12 cellular contexts compared by ENCODE assay signal in the genomic region with DNA sequence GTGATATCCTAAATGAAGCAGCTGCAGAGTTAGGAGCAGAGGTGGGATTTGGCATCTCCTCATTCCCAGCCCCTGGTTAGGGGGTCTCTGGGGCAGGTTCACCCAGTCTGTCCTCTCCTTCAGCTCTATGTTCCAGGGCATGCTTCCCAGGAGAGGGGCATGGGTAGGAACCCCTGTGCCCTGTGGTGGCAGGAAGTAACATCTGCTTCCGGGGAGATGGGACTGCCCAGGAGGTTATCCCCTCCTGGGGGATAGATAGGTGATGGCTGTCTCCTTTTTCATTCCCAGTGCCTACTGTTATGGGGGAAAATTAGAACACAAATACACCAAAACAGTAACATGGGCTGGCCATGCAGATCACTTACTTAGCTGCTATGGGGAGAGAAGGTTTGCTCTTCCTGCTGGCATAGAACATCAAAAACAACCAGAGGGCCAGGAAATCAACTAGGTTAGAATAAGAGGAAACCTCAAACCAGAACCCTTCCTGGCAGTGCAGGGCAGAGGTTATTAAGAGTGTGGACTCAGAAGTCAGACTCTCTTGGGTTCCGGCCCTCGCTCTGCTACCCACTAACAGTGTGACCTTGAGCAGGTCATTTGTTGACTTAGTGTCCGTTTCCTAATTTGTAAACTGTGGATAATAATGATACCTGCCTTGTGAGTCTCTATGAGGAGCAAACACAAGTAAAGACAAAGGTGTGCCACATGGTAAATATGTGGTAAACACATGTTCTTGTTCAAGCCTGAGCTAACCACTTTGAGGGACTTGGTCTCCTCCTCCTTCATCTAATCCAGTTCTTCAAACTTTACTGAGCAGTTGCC.
DNase-seq lines count a peak whose midpoint lies in the region; ATAC-seq, FAIRE-seq and TF ChIP-seq lines count a peak whose summit lies in the region.
"Had no signal": no experiment of that assay in that cellular context is flagged by ENCODE, and none has a peak within 500 bp of the region (broad histone marks: within the 10 kb centered on the region; RNA-seq: fewer than 3 reads in every experiment).

No MANE protein-coding gene starts in this region.

- WGBS in K562 (ENCODE audit: insufficient coverage, low coverage, missing lambda C conversion rate) = 61% methylated on average over 4 of the region's 4 CpGs
- 12 to 26% (median 12%) methylated on average over 4 of the region's 4 CpGs for WGBS in spleen, 5 donors

- POLR2A ChIA-PET in activated CD4-positive, alpha-beta T cell treated with anti-CD3 and anti-CD28 coated beads, Interleukin-2, amount 10 ng/mL, durations not matched to agents 7 days and 5 days (lab: Charles Lee) = interaction anchor here (0.8 kb wide), 1 partner anchor 209 kb away, joined by 3 read pairs; no protein-coding TSS in a partner anchor
- POLR2A ChIA-PET in K562 (lab: Yijun Ruan, JAX) = interaction anchor here (0.6 to 1.1 kb wide), 3 partner anchors 9 to 59 kb away, joined by 3 read pairs; no protein-coding TSS in a partner anchor

- no peak for TF ChIP-seq RAD21 in K562 (CRISPR knock-in tag; conservative IDR thresholded peaks at IDR 0.05 in 1 of 2, IDR thresholded peaks at IDR 0.05 in 1 of 2)

- H3K36me3 ChIP-seq in K562 (ENCODE audit: control insufficient read depth, insufficient read depth, low read length) (no peaks in the 10 kb centered on the region), spleen (no peaks in the 10 kb centered on the region)

- no peaks in the 10 kb centered on the region for H3K9me1 ChIP-seq in K562 (ENCODE audit: control insufficient read depth, insufficient read depth, low read length)

- ATAC-seq in K562 = no peak
- ATAC-seq: Panc1 had no signal

- intact Hi-C loops in K562 (cut with micrococcal nuclease) (no loop called here), spleen (cut with DNase I; ENCODE audit: low total_unique reads) (no loop called here)

- H3K4me1 ChIP-seq in K562 (replicated peaks in 1 of 2; ENCODE audit: control insufficient read depth in 2 of 2, insufficient read depth in 2 of 2, low read length in 2 of 2) (no peaks in the 10 kb centered on the region; a peak in 1 of 5 replicates), spleen (peaks cover 9 to 42% (median 32%) of the 10 kb centered on the region in 6 donors)

- peaks cover 8% of the 10 kb centered on the region for H3K36me3 Mint-ChIP-seq in activated CD4-positive, alpha-beta T cell treated with anti-CD3 and anti-CD28 coated beads, Interleukin-2, amount 10 ng/mL, durations not matched to agents 7 days and 5 days (ENCODE audit: low read depth)

- no peak overlapping the region for H3K4me2 ChIP-seq in K562 (ENCODE audit: insufficient read depth, low read length)

- H2AFZ ChIP-seq in K562 (ENCODE audit: low read depth, low read length) = peak overlapping the region; percentile 11; the same call in 1 of the 2 replicates

- no peaks in the 10 kb centered on the region for H4K20me1 ChIP-seq in K562 (replicated peaks; ENCODE audit: control insufficient read depth, insufficient read depth, low read length)

- H3K27me3 Mint-ChIP-seq in activated CD4-positive, alpha-beta T cell treated with anti-CD3 and anti-CD28 coated beads, Interleukin-2, amount 10 ng/mL, durations not matched to agents 7 days and 5 days = no peaks in the 10 kb centered on the region

- peaks cover 6% of the 10 kb centered on the region for H3K9me3 Mint-ChIP-seq in activated CD4-positive, alpha-beta T cell treated with anti-CD3 and anti-CD28 coated beads, Interleukin-2, amount 10 ng/mL, durations not matched to agents 7 days and 5 days

- TF ChIP-seq POLR2A in K562 (conservative IDR thresholded peaks at IDR 0.05) (no peak), spleen (IDR thresholded peaks at IDR 0.05) (no peak)

- H3K9me3 ChIP-seq in K562 (replicated peaks; ENCODE audit: control insufficient read depth, insufficient read depth, low read depth, low read length) (no peaks in the 10 kb centered on the region), spleen (peaks cover 0 to 3% (median 0%) of the 10 kb centered on the region in 8 donors)

- no peaks in the 10 kb centered on the region for H3K79me2 ChIP-seq in K562 (ENCODE audit: control insufficient read depth, insufficient read depth, low read length)

- CTCF ChIA-PET in activated CD4-positive, alpha-beta T cell treated with anti-CD3 and anti-CD28 coated beads, Interleukin-2, amount 10 ng/mL, durations not matched to agents 7 days and 5 days (lab: Charles Lee) = interaction anchor here (0.9 to 2.1 kb wide), 8 partner anchors 10 to 200 kb away, joined by 3 to 6 read pairs (median 3); no protein-coding TSS in a partner anchor
- CTCF ChIA-PET in K562 (lab: Yijun Ruan, JAX; ENCODE audit: low intra/inter-chr PET ratio) = interaction anchor here (0.7 kb wide), 1 partner anchor 79 kb away, joined by 3 read pairs; no protein-coding TSS in a partner anchor

- TF ChIP-seq CTCF in K562 (IDR thresholded peaks at IDR 0.05 in 2 of 3, conservative IDR thresholded peaks at IDR 0.05 in 1 of 3; ENCODE audit: insufficient read depth in 2 of 3, low read depth in 1 of 3, low read length in 3 of 3) (no peak), spleen (IDR thresholded peaks at IDR 0.05 in 8 of 11, conservative IDR thresholded peaks at IDR 0.05 in 3 of 11) (peak in 1 of 11 experiments; percentile 4)

- no TSS peak for BruUV-seq in K562 (replicated peaks; lab: Mats Ljungman, UMichigan)

- DNase-seq in activated CD4-positive, alpha-beta T cell treated with anti-CD3 and anti-CD28 coated beads, Interleukin-2, amount 10 ng/mL, durations not matched to agents 7 days and 5 days = peak; percentile 68
- DNase-seq in activated CD4-positive, alpha-beta T cell treated with anti-CD3 and anti-CD28 coated beads for 1 hour = no peak
- DNase-seq in KG1 (lab: John Stamatoyannopoulos, UW) (peak; percentile 50), K562 (ENCODE audit: extremely low read depth in 1 of 4, low spot score in 3 of 4) (no peak), spleen (peak; percentile 76), pons (ENCODE audit: low spot score) (no peak), globus pallidus (ENCODE audit: low spot score) (no peak)
- no peak for DNase-seq in stimulated activated CD8-positive, alpha-beta memory T cell treated with anti-CD3 and anti-CD28 coated beads, Interleukin-4, amount 100 ng/mL, for 48 hours
- DNase-seq: ACHN, erythroblast, NCI-H187 had no signal

- H3K4me1 Mint-ChIP-seq in activated CD4-positive, alpha-beta T cell treated with anti-CD3 and anti-CD28 coated beads, Interleukin-2, amount 10 ng/mL, durations not matched to agents 7 days and 5 days = peaks cover 63% of the 10 kb centered on the region

- H3K4me3 Mint-ChIP-seq in activated CD4-positive, alpha-beta T cell treated with anti-CD3 and anti-CD28 coated beads, Interleukin-2, amount 10 ng/mL, durations not matched to agents 7 days and 5 days = peak overlapping the region; percentile 56

- peak overlapping the region; percentile 79 for H3K27ac Mint-ChIP-seq in activated CD4-positive, alpha-beta T cell treated with anti-CD3 and anti-CD28 coated beads, Interleukin-2, amount 10 ng/mL, durations not matched to agents 7 days and 5 days

- no peak for FAIRE-seq in K562 (lab: Jason Lieb, UNC)

- H3K27ac ChIP-seq in K562 (ENCODE audit: extremely low read depth, low read depth, low read length) = no peak overlapping the region
- H3K27ac ChIP-seq in spleen = peak overlapping the region; percentile 5 to 84 (median 51)

- TF ChIP-seq EP300 in K562 (IDR thresholded peaks at IDR 0.05; ENCODE audit: low read length) = no peak

- in situ Hi-C loops in K562 (cut with MboI) = no loop called here

- no peak overlapping the region for H3K4me3 ChIP-seq in K562
- peak overlapping the region in 1 of 8 donors; percentile 10 for H3K4me3 ChIP-seq in spleen

- H3K27me3 ChIP-seq in K562 (ENCODE audit: control insufficient read depth in 2 of 2, insufficient read depth in 2 of 2, low read length in 2 of 2) (no peaks in the 10 kb centered on the region), spleen (replicated peaks in 1 of 7) (no peaks in the 10 kb centered on the region)

- peak overlapping the region in 1 of 2 experiments; percentile 6; a peak in 1 of 4 replicates for H3K9ac ChIP-seq in K562 (ENCODE audit: insufficient read depth in 1 of 2, low read depth in 2 of 2, low read length in 2 of 2)

Comparison
In these comparisons a context has a peak if more than half of its experiments do, and no peak if none do; other contexts are left out.
1. DNase-seq: peak in activated CD4-positive, alpha-beta T cell treated with anti-CD3 and anti-CD28 coated beads, Interleukin-2, amount 10 ng/mL, durations not matched to agents 7 days and 5 days (single experiment), KG1 (single experiment) and spleen (single experiment); none in activated CD4-positive, alpha-beta T cell treated with anti-CD3 and anti-CD28 coated beads for 1 hour (single experiment), K562 (0 of 4), stimulated activated CD8-positive, alpha-beta memory T cell treated with anti-CD3 and anti-CD28 coated beads, Interleukin-4, amount 100 ng/mL, for 48 hours (single experiment), pons (single experiment) and globus pallidus (single experiment).